In genomic region chr4:148986951-148987350, GRCh38 we compare ENCODE assay signal across 29 cellular contexts.
DNase-seq lines count a peak whose midpoint lies in the region; ATAC-seq, FAIRE-seq and TF ChIP-seq lines count a peak whose summit lies in the region.
"Had no signal": no experiment of that assay in that cellular context is flagged by ENCODE, and none has a peak within 500 bp of the region (broad histone marks: within the 10 kb centered on the region; RNA-seq: fewer than 3 reads in every experiment).

No MANE protein-coding gene starts in this region.

- intact Hi-C loops in PC-9 (cut with micrococcal nuclease; ENCODE audit: unreplicated experiment) = no loop called here
- intact Hi-C loops in endothelial cell of umbilical vein (cut with micrococcal nuclease) = no loop called here
- intact Hi-C loops in left colon (cut with DNase I, micrococcal nuclease) = loop anchor here in 1 of 2 donors (10.0 kb wide), 1 partner anchor 592 kb away; no protein-coding TSS in a partner anchor

- H3K27me3 ChIP-seq in PC-9 (ENCODE audit: insufficient read depth, low read depth) (no peaks in the 10 kb centered on the region), endothelial cell of umbilical vein (ENCODE audit: control insufficient read depth in 2 of 2, insufficient read depth in 2 of 2, low read length in 2 of 2) (no peaks in the 10 kb centered on the region)
- H3K27me3 ChIP-seq: esophagus muscularis mucosa, gastrocnemius medialis, hepatocyte had no signal

- H3K9me3 ChIP-seq in PC-9 (ENCODE audit: insufficient read depth, low read depth) = no peaks in the 10 kb centered on the region
- no peaks in the 10 kb centered on the region for H3K9me3 ChIP-seq in endothelial cell of umbilical vein (replicated peaks; ENCODE audit: control insufficient read depth, insufficient read depth, low read length)
- H3K9me3 ChIP-seq: esophagus muscularis mucosa, gastrocnemius medialis had no signal

- H3K4me1 ChIP-seq in PC-9 (replicated peaks; ENCODE audit: insufficient read depth) = peaks cover 27% of the 10 kb centered on the region
- H3K4me1 ChIP-seq in endothelial cell of umbilical vein (ENCODE audit: control insufficient read depth, extremely low read depth, insufficient read depth, low read length) = no peaks in the 10 kb centered on the region
- H3K4me1 ChIP-seq: esophagus muscularis mucosa, gastrocnemius medialis had no signal

- no peaks in the 10 kb centered on the region for H3K4me1 Mint-ChIP-seq in stimulated activated memory B cell treated with anti-CD40 and anti-IgM and Interleukin-4, amounts not matched to agents 10 μg/mL and 1 μg/mL and 100 μg/mL, for 72 hours
- H3K4me1 Mint-ChIP-seq: activated CD4-positive, alpha-beta T cell treated with anti-CD3 and anti-CD28 coated beads, Interleukin-2, amount 10 ng/mL, durations not matched to agents 7 days and 5 days; immature natural killer cell; naive thymus-derived CD8-positive, alpha-beta T cell had no signal

- H3K9me1 ChIP-seq in endothelial cell of umbilical vein (replicated peaks; ENCODE audit: control insufficient read depth, extremely low read depth, insufficient read depth, low read length) = no peaks in the 10 kb centered on the region

- ATAC-seq in left colon (peak; percentile 99), GM18502 (IDR thresholded peaks at IDR 0.05; ENCODE audit: poor library complexity, unreplicated experiment) (no peak)
- ATAC-seq in stimulated activated memory B cell treated with anti-CD40 and anti-IgM and Interleukin-4, amounts not matched to agents 10 μg/mL and 1 μg/mL and 100 μg/mL, for 72 hours = no peak
- ATAC-seq: gastrocnemius medialis; GM12878; left ventricle myocardium superior; naive thymus-derived CD8-positive, alpha-beta T cell had no signal

- BruUV-seq in PC-9 (replicated peaks; lab: Mats Ljungman, UMichigan) = no TSS peak
- BruUV-seq in endothelial cell of umbilical vein (replicated peaks; lab: Mats Ljungman, UMichigan) = no TSS peak

- no peak overlapping the region for H3K4me3 Mint-ChIP-seq in stimulated activated memory B cell treated with anti-CD40 and anti-IgM and Interleukin-4, amounts not matched to agents 10 μg/mL and 1 μg/mL and 100 μg/mL, for 72 hours
- H3K4me3 Mint-ChIP-seq: activated CD4-positive, alpha-beta T cell treated with anti-CD3 and anti-CD28 coated beads, Interleukin-2, amount 10 ng/mL, durations not matched to agents 7 days and 5 days; brain; immature natural killer cell; naive thymus-derived CD8-positive, alpha-beta T cell; T-helper 2 cell treated with Interferon-gamma antibody and Interleukin-4, amounts not matched to agents 5 μg/mL and 100 μg/mL, for 36 hours; type B pancreatic cell had no signal

- H4K20me1 ChIP-seq in PC-9 (ENCODE audit: insufficient read depth) = no peaks in the 10 kb centered on the region
- H4K20me1 ChIP-seq in endothelial cell of umbilical vein (replicated peaks; ENCODE audit: control insufficient read depth, extremely low read depth, insufficient read depth, low read length) = no peaks in the 10 kb centered on the region

- TF ChIP-seq CTCF in PC-9 (conservative IDR thresholded peaks at IDR 0.05) = no peak
- TF ChIP-seq CTCF in endothelial cell of umbilical vein (IDR thresholded peaks at IDR 0.05; ENCODE audit: extremely low read depth in 1 of 2, insufficient read depth in 1 of 2, low read depth in 1 of 2, low read length in 2 of 2) = no peak

- H3K4me2 ChIP-seq in PC-9 = peak overlapping the region; percentile 55
- no peak overlapping the region for H3K4me2 ChIP-seq in endothelial cell of umbilical vein (ENCODE audit: insufficient read depth, low read length)
- H3K4me2 ChIP-seq: hepatocyte had no signal

- no peaks in the 10 kb centered on the region for H3K9me3 Mint-ChIP-seq in stimulated activated memory B cell treated with anti-CD40 and anti-IgM and Interleukin-4, amounts not matched to agents 10 μg/mL and 1 μg/mL and 100 μg/mL, for 72 hours
- H3K9me3 Mint-ChIP-seq: activated CD4-positive, alpha-beta T cell treated with anti-CD3 and anti-CD28 coated beads, Interleukin-2, amount 10 ng/mL, durations not matched to agents 7 days and 5 days; T-helper 2 cell treated with Interferon-gamma antibody and Interleukin-4, amounts not matched to agents 5 μg/mL and 100 μg/mL, for 36 hours had no signal

- H3K9me2 ChIP-seq in PC-9 (ENCODE audit: insufficient read depth) = no peaks in the 10 kb centered on the region

- H3K79me2 ChIP-seq in PC-9 (ENCODE audit: low read depth) = no peaks in the 10 kb centered on the region
- no peaks in the 10 kb centered on the region for H3K79me2 ChIP-seq in endothelial cell of umbilical vein (ENCODE audit: control insufficient read depth, insufficient read depth, low read length)
- H3K79me2 ChIP-seq: hepatocyte had no signal

- no peak overlapping the region for H3K27ac Mint-ChIP-seq in stimulated activated memory B cell treated with anti-CD40 and anti-IgM and Interleukin-4, amounts not matched to agents 10 μg/mL and 1 μg/mL and 100 μg/mL, for 72 hours
- H3K27ac Mint-ChIP-seq: activated CD4-positive, alpha-beta T cell treated with anti-CD3 and anti-CD28 coated beads, Interleukin-2, amount 10 ng/mL, durations not matched to agents 7 days and 5 days; immature natural killer cell; naive thymus-derived CD8-positive, alpha-beta T cell; T-helper 2 cell treated with Interferon-gamma antibody and Interleukin-4, amounts not matched to agents 5 μg/mL and 100 μg/mL, for 36 hours; type B pancreatic cell had no signal

- no peaks in the 10 kb centered on the region for H3K27me3 Mint-ChIP-seq in stimulated activated memory B cell treated with anti-CD40 and anti-IgM and Interleukin-4, amounts not matched to agents 10 μg/mL and 1 μg/mL and 100 μg/mL, for 72 hours
- H3K27me3 Mint-ChIP-seq: activated CD4-positive, alpha-beta T cell treated with anti-CD3 and anti-CD28 coated beads, Interleukin-2, amount 10 ng/mL, durations not matched to agents 7 days and 5 days; brain had no signal

- no peak for TF ChIP-seq POLR2A in endothelial cell of umbilical vein (IDR thresholded peaks at IDR 0.05; ENCODE audit: low read depth, low read length)

- dilution Hi-C loops in endothelial cell of umbilical vein (cut with MboI; ENCODE audit: extremely low pct_ligation_motif_present, low sequenced_read_pairs) = no loop called here

- CTCF ChIA-PET in PC-9 (lab: Charles Lee) = no interaction called here
- CTCF ChIA-PET in endothelial cell of umbilical vein (lab: Charles Lee) = no interaction called here

- no peak overlapping the region for H3K4me3 ChIP-seq in PC-9
- no peak overlapping the region for H3K4me3 ChIP-seq in endothelial cell of umbilical vein (replicated peaks in 1 of 3; ENCODE audit: insufficient read depth in 1 of 3, low read depth in 1 of 3, low read length in 3 of 3)
- H3K4me3 ChIP-seq: esophagus muscularis mucosa, gastrocnemius medialis, GM12878, hepatocyte had no signal

- H2AFZ ChIP-seq in PC-9 (no peak overlapping the region), endothelial cell of umbilical vein (ENCODE audit: low read depth, low read length) (no peak overlapping the region)
- H2AFZ ChIP-seq: hepatocyte had no signal

- FAIRE-seq in endothelial cell of umbilical vein (lab: Jason Lieb, UNC) = no peak
- FAIRE-seq: GM12878 had no signal

- no peaks in the 10 kb centered on the region for H3K36me3 Mint-ChIP-seq in stimulated activated memory B cell treated with anti-CD40 and anti-IgM and Interleukin-4, amounts not matched to agents 10 μg/mL and 1 μg/mL and 100 μg/mL, for 72 hours
- H3K36me3 Mint-ChIP-seq: brain, immature natural killer cell, type B pancreatic cell had no signal

- no peak overlapping the region for H3K9ac ChIP-seq in endothelial cell of umbilical vein (replicated peaks; ENCODE audit: extremely low read depth, insufficient read depth, low read length)

- H3F3A ChIP-seq in PC-9 (ENCODE audit: insufficient read depth, low read depth) = peaks cover 13% of the 10 kb centered on the region

- DNase-seq in PC-9 (peak; percentile 41 to 83), endothelial cell of umbilical vein (ENCODE audit: low read depth, low spot score) (peak; percentile 3), left colon (no peak), substantia nigra (lab: John Stamatoyannopoulos, UW) (no peak)
- DNase-seq in stimulated activated CD4-positive, alpha-beta T cell treated with anti-CD3 and anti-CD28 coated beads, Interleukin-1b, Interleukin-23, amount 100 ng/mL, for 48 hours = no peak
- DNase-seq: activated CD4-positive, alpha-beta T cell treated with anti-CD3 and anti-CD28 coated beads, Interleukin-2, amount 10 ng/mL, durations not matched to agents 7 days and 5 days; activated naive CD4-positive, alpha-beta T cell treated with Interleukin-2 at 50 U/mL for 16 hours; activated T-cell treated with anti-CD3 and anti-CD28 coated beads, Interleukin-2, amount 50 U/mL, for 48 hours; gastrocnemius medialis; immature natural killer cell; left ventricle myocardium superior; MV-4-11; naive thymus-derived CD8-positive, alpha-beta T cell; NCI-H146; NCI-H2107; nucleus accumbens; OCI-M1; Right ventricle myocardium superior; stimulated activated CD8-positive, alpha-beta memory T cell treated with anti-CD3 and anti-CD28 coated beads, Interleukin-4, amount 100 ng/mL, for 48 hours; WERI-Rb-1 had no signal

- no peaks in the 10 kb centered on the region for H3K36me3 ChIP-seq in PC-9 (ENCODE audit: low read depth)
- no peaks in the 10 kb centered on the region for H3K36me3 ChIP-seq in endothelial cell of umbilical vein (ENCODE audit: control insufficient read depth in 2 of 2, extremely low read depth in 1 of 2, insufficient read depth in 2 of 2, low read length in 2 of 2)
- H3K36me3 ChIP-seq: esophagus muscularis mucosa, gastrocnemius medialis, WERI-Rb-1 had no signal

- POLR2A ChIA-PET in PC-9 (lab: Charles Lee; ENCODE audit: unreplicated experiment) (no interaction called here), endothelial cell of umbilical vein (lab: Charles Lee) (no interaction called here)

- peak overlapping the region; percentile 63 for H3K27ac ChIP-seq in PC-9
- no peak overlapping the region for H3K27ac ChIP-seq in endothelial cell of umbilical vein (ENCODE audit: insufficient read depth, low read depth, low read length)
- no peak overlapping the region for H3K27ac ChIP-seq in substantia nigra (ENCODE audit: low read depth, low read length, poor library complexity, severe bottlenecking)
- H3K27ac ChIP-seq: C4-2B, esophagus muscularis mucosa, gastrocnemius medialis, hepatocyte, WERI-Rb-1 had no signal

TF ChIP-seq in endothelial cell of umbilical vein, 7 proteins besides CTCF, POLR2A, EP300 and RAD21 (continues in another document):
- TF ChIP-seq GATA2 (IDR thresholded peaks at IDR 0.05; ENCODE audit: insufficient read depth, insufficient read length, low read depth, low read length) (no peak), MYC (IDR thresholded peaks at IDR 0.05; ENCODE audit: low read depth, low read length) (no peak), MAX (IDR thresholded peaks at IDR 0.05; ENCODE audit: insufficient read depth, insufficient read length) (no peak), EZH2 (IDR thresholded peaks at IDR 0.05; ENCODE audit: borderline replicate concordance, low read depth, low read length, severe bottlenecking) (no peak), FOS (IDR thresholded peaks at IDR 0.05; ENCODE audit: borderline replicate concordance, insufficient read depth, low read length) (no peak), JUN (IDR thresholded peaks at IDR 0.05; ENCODE audit: borderline replicate concordance, insufficient read depth, insufficient read length, low read depth) (no peak)

Comparison
In these comparisons a context has a peak if more than half of its experiments do, and no peak if none do; other contexts are left out.
1. DNase-seq: peak in PC-9 (2 of 2) and endothelial cell of umbilical vein (single experiment); none in left colon (0 of 2), substantia nigra (0 of 49) and stimulated activated CD4-positive, alpha-beta T cell treated with anti-CD3 and anti-CD28 coated beads, Interleukin-1b, Interleukin-23, amount 100 ng/mL, for 48 hours (single experiment).